Comparison of ENCODE assay signal across 21 cellular contexts in genomic region chr22:38948181-38948940, GRCh38. TPM values are rescaled to one million over a fixed set of nuclear protein-coding genes. Genes with fewer than 3 reads are reported as not detected.
DNase-seq lines count a peak whose midpoint lies in the region; ATAC-seq and TF ChIP-seq lines count a peak whose summit lies in the region.
"Had no signal": no experiment of that assay in that cellular context is flagged by ENCODE, and none has a peak within 500 bp of the region (broad histone marks: within the 10 kb centered on the region; RNA-seq: fewer than 3 reads in every experiment).

No MANE protein-coding gene starts in this region.

- H3K4me3 Mint-ChIP-seq in activated CD4-positive, alpha-beta memory T cell treated with anti-CD3 and anti-CD28 coated beads for 36 hours, result no peak overlapping the region
- no peak overlapping the region for H3K4me3 Mint-ChIP-seq in activated CD4-positive, alpha-beta memory T cell treated with anti-CD3 and anti-CD28 coated beads, Interleukin-2, amount 10 ng/mL, durations not matched to agents 7 days and 5 days
- H3K4me3 Mint-ChIP-seq in neural progenitor cell (no peak overlapping the region), type B pancreatic cell (no peak overlapping the region)
- H3K4me3 Mint-ChIP-seq: H9 had no signal

- POLR2A ChIA-PET in activated CD4-positive, alpha-beta memory T cell treated with anti-CD3 and anti-CD28 coated beads for 36 hours (lab: Charles Lee), result no interaction called here
- POLR2A ChIA-PET in activated CD4-positive, alpha-beta memory T cell treated with anti-CD3 and anti-CD28 coated beads, Interleukin-2, amount 10 ng/mL, durations not matched to agents 7 days and 5 days (lab: Charles Lee), result no interaction called here

- H3K27ac ChIP-seq in neural progenitor cell, result no peak overlapping the region
- H3K27ac ChIP-seq: 22Rv1, HL-60 had no signal

- peak; percentile 8 for DNase-seq in activated CD4-positive, alpha-beta memory T cell treated with anti-CD3 and anti-CD28 coated beads for 36 hours
- no peak for DNase-seq in activated CD4-positive, alpha-beta memory T cell treated with anti-CD3 and anti-CD28 coated beads, Interleukin-2, amount 10 ng/mL, durations not matched to agents 7 days and 5 days
- DNase-seq in cardiac septum (ENCODE audit: low spot score) (peak; percentile 27), Right ventricle myocardium superior (no peak), neural progenitor cell (ENCODE audit: low spot score) (peak; percentile 1), type B pancreatic cell (ENCODE audit: extremely low spot score, unreplicated experiment) (no peak)
- DNase-seq in stimulated activated naive CD4-positive, alpha-beta T cell treated with Interleukin-2 at 50 U/mL for 16 hours (lab: John Stamatoyannopoulos, UW), result no peak
- DNase-seq: COR-L47, H9, NCI-H1417, NCI-H187, NCI-H226, NCI-H524, NCI-H82, OCI-M1 had no signal

- H3K9me3 ChIP-seq in neural progenitor cell (ENCODE audit: low read depth), result no peaks in the 10 kb centered on the region

- no peaks in the 10 kb centered on the region for H3K27me3 ChIP-seq in neural progenitor cell

- H4K20me1 ChIP-seq in neural progenitor cell (ENCODE audit: low read depth), result no peaks in the 10 kb centered on the region

- H3K9ac ChIP-seq in neural progenitor cell, result no peak overlapping the region

- intact Hi-C loops in activated CD4-positive, alpha-beta memory T cell treated with anti-CD3 and anti-CD28 coated beads for 36 hours (cut with micrococcal nuclease), result loop anchor here (10.0 kb wide), 1 partner anchor 146 kb away; the partner anchor contains the start of gene APOBEC3H
- intact Hi-C loops in cardiac septum (cut with DNase I) (no loop called here), Right ventricle myocardium superior (cut with DNase I) (no loop called here)

- H3K79me2 ChIP-seq in neural progenitor cell (ENCODE audit: low read depth), result no peaks in the 10 kb centered on the region

- ATAC-seq in Right ventricle myocardium superior (ENCODE audit: poor library complexity) (no peak), GM19397 (IDR thresholded peaks at IDR 0.05; ENCODE audit: unreplicated experiment) (no peak)

- H3K4me1 ChIP-seq in neural progenitor cell, result peaks cover 14% of the 10 kb centered on the region

- H3K9me3 Mint-ChIP-seq in activated CD4-positive, alpha-beta memory T cell treated with anti-CD3 and anti-CD28 coated beads for 36 hours, result no peaks in the 10 kb centered on the region
- no peaks in the 10 kb centered on the region for H3K9me3 Mint-ChIP-seq in activated CD4-positive, alpha-beta memory T cell treated with anti-CD3 and anti-CD28 coated beads, Interleukin-2, amount 10 ng/mL, durations not matched to agents 7 days and 5 days
- no peaks in the 10 kb centered on the region for H3K9me3 Mint-ChIP-seq in neural progenitor cell
- no peaks in the 10 kb centered on the region for H3K9me3 Mint-ChIP-seq in type B pancreatic cell
- H3K9me3 Mint-ChIP-seq: H9 had no signal

- H3K27me3 Mint-ChIP-seq in activated CD4-positive, alpha-beta memory T cell treated with anti-CD3 and anti-CD28 coated beads for 36 hours, result peaks cover 21% of the 10 kb centered on the region
- peaks cover 32% of the 10 kb centered on the region for H3K27me3 Mint-ChIP-seq in activated CD4-positive, alpha-beta memory T cell treated with anti-CD3 and anti-CD28 coated beads, Interleukin-2, amount 10 ng/mL, durations not matched to agents 7 days and 5 days
- H3K27me3 Mint-ChIP-seq in neural progenitor cell (ENCODE audit: insufficient read depth, low read depth) (peaks cover 10% of the 10 kb centered on the region), type B pancreatic cell (peaks cover 12% of the 10 kb centered on the region)

- peaks cover 14% of the 10 kb centered on the region for H3F3A ChIP-seq in neural progenitor cell (ENCODE audit: low read depth)

- H3K27ac Mint-ChIP-seq in activated CD4-positive, alpha-beta memory T cell treated with anti-CD3 and anti-CD28 coated beads for 36 hours, result no peak overlapping the region
- no peak overlapping the region for H3K27ac Mint-ChIP-seq in activated CD4-positive, alpha-beta memory T cell treated with anti-CD3 and anti-CD28 coated beads, Interleukin-2, amount 10 ng/mL, durations not matched to agents 7 days and 5 days
- no peak overlapping the region for H3K27ac Mint-ChIP-seq in neural progenitor cell
- H3K27ac Mint-ChIP-seq in type B pancreatic cell, result peak overlapping the region; percentile 68

- no peaks in the 10 kb centered on the region for H3K36me3 Mint-ChIP-seq in activated CD4-positive, alpha-beta memory T cell treated with anti-CD3 and anti-CD28 coated beads for 36 hours
- H3K36me3 Mint-ChIP-seq in activated CD4-positive, alpha-beta memory T cell treated with anti-CD3 and anti-CD28 coated beads, Interleukin-2, amount 10 ng/mL, durations not matched to agents 7 days and 5 days (ENCODE audit: low read depth), result no peaks in the 10 kb centered on the region
- H3K36me3 Mint-ChIP-seq in neural progenitor cell (no peaks in the 10 kb centered on the region), type B pancreatic cell (no peaks in the 10 kb centered on the region)

- no peak overlapping the region for H3K4me2 ChIP-seq in neural progenitor cell

- CTCF ChIA-PET in activated CD4-positive, alpha-beta memory T cell treated with anti-CD3 and anti-CD28 coated beads for 36 hours (lab: Charles Lee), result no interaction called here
- CTCF ChIA-PET in activated CD4-positive, alpha-beta memory T cell treated with anti-CD3 and anti-CD28 coated beads, Interleukin-2, amount 10 ng/mL, durations not matched to agents 7 days and 5 days (lab: Charles Lee), result interaction anchor here (0.8 kb wide), 1 partner anchor 78 kb away, joined by 3 read pairs; no protein-coding TSS in a partner anchor

- peaks cover 34% of the 10 kb centered on the region for H3K4me1 Mint-ChIP-seq in activated CD4-positive, alpha-beta memory T cell treated with anti-CD3 and anti-CD28 coated beads for 36 hours (ENCODE audit: low read depth)
- H3K4me1 Mint-ChIP-seq in activated CD4-positive, alpha-beta memory T cell treated with anti-CD3 and anti-CD28 coated beads, Interleukin-2, amount 10 ng/mL, durations not matched to agents 7 days and 5 days, result peaks cover 16% of the 10 kb centered on the region
- peaks cover 14% of the 10 kb centered on the region for H3K4me1 Mint-ChIP-seq in neural progenitor cell
- peaks cover 23% of the 10 kb centered on the region for H3K4me1 Mint-ChIP-seq in type B pancreatic cell (ENCODE audit: unreplicated experiment)

- H3K4me3 ChIP-seq in neural progenitor cell, result no peak overlapping the region

- no peak overlapping the region for H2AFZ ChIP-seq in neural progenitor cell (replicated peaks)

- TF ChIP-seq CTCF in neural progenitor cell (IDR thresholded peaks at IDR 0.05), result no peak
- TF ChIP-seq CTCF in type B pancreatic cell (conservative IDR thresholded peaks at IDR 0.05), result no peak

- H3K36me3 ChIP-seq in neural progenitor cell, result no peaks in the 10 kb centered on the region

RNA-seq across cellular contexts. Expression of gene APOBEC3A, which starts 9.0 kb away (rescaled TPM):
- under 1 TPM in 1 of 2 experiments, not detected in 1; 0.17 TPM for total RNA-seq in activated CD4-positive, alpha-beta memory T cell treated with anti-CD3 and anti-CD28 coated beads for 36 hours
- not detected for total RNA-seq in activated CD4-positive, alpha-beta memory T cell treated with anti-CD3 and anti-CD28 coated beads, Interleukin-2, amount 10 ng/mL, durations not matched to agents 7 days and 5 days
- total RNA-seq in cardiac septum, result 1.7 TPM
- total RNA-seq in Right ventricle myocardium superior, result 0.35 TPM
- total RNA-seq in neural progenitor cell (ENCODE audit: low replicate concordance), result not detected in 2 replicates
- total RNA-seq in type B pancreatic cell (ENCODE audit: low replicate concordance), result 0.67 and 1.6 TPM in 2 replicates
- total RNA-seq: H9, HT1080, M059J, RPMI7951 had no signal

RNA-seq across cellular contexts. Expression of gene APOBEC3B, which starts 33.8 kb away (rescaled TPM):
- total RNA-seq in activated CD4-positive, alpha-beta memory T cell treated with anti-CD3 and anti-CD28 coated beads for 36 hours, result 10 to 100 TPM; 43.9 to 44.3 TPM
- 10 to 100 TPM; 51.6 to 51.9 TPM for total RNA-seq in activated CD4-positive, alpha-beta memory T cell treated with anti-CD3 and anti-CD28 coated beads, Interleukin-2, amount 10 ng/mL, durations not matched to agents 7 days and 5 days
- 0.54 TPM for total RNA-seq in cardiac septum
- total RNA-seq in Right ventricle myocardium superior, result 0.75 TPM
- total RNA-seq in neural progenitor cell (ENCODE audit: low replicate concordance), result not detected in 2 replicates
- total RNA-seq in type B pancreatic cell (ENCODE audit: low replicate concordance), result 6.7 and 7.1 TPM in 2 replicates

Comparison
In these comparisons a context has a peak if more than half of its experiments do, and no peak if none do; other contexts are left out.
1. DNase-seq: peak in activated CD4-positive, alpha-beta memory T cell treated with anti-CD3 and anti-CD28 coated beads for 36 hours (single experiment), cardiac septum (single experiment) and neural progenitor cell (single experiment); none in activated CD4-positive, alpha-beta memory T cell treated with anti-CD3 and anti-CD28 coated beads, Interleukin-2, amount 10 ng/mL, durations not matched to agents 7 days and 5 days (single experiment), Right ventricle myocardium superior (single experiment), type B pancreatic cell (single experiment) and stimulated activated naive CD4-positive, alpha-beta T cell treated with Interleukin-2 at 50 U/mL for 16 hours (single experiment).